Comparison of ENCODE assay signal across 13 cellular contexts in genomic region chr3:186520436-186520835, GRCh38.
"Had no signal": no experiment of that assay in that cellular context is flagged by ENCODE, and none has a peak within 500 bp of the region (broad histone marks: within the 10 kb centered on the region; RNA-seq: fewer than 3 reads in every experiment).

No MANE protein-coding gene starts in this region.

- H3K36me3 Mint-ChIP-seq: natural killer cell had no signal

- H3K36me3 ChIP-seq: right atrium auricular region, transverse colon had no signal

- H3K9me3 ChIP-seq: right atrium auricular region, transverse colon had no signal

- H3K27ac ChIP-seq: hepatocyte, right atrium auricular region, transverse colon had no signal

- ATAC-seq: natural killer cell had no signal

- H3K27me3 Mint-ChIP-seq: activated CD8-positive, alpha-beta T cell treated with anti-CD3 and anti-CD28 coated beads for 36 hours had no signal

- H3K9me3 Mint-ChIP-seq: natural killer cell had no signal

- DNase-seq: activated CD4-positive, CD25-positive, alpha-beta regulatory T cell treated with anti-CD3 and anti-CD28 coated beads, Interleukin-2, amount 50 U/mL, for 72 hours; activated CD8-positive, alpha-beta memory T cell treated with anti-CD3 and anti-CD28 coated beads, Interleukin-2, amount 50 U/mL, for 4 hours; activated CD8-positive, alpha-beta T cell treated with anti-CD3 and anti-CD28 coated beads for 36 hours; activated naive CD8-positive, alpha-beta T cell treated with anti-CD3 and anti-CD28 coated beads, Interleukin-2, amount 10 ng/mL, durations not matched to agents 7 days and 5 days; aorta; kidney glomerular epithelial cell; natural killer cell; stimulated activated naive CD4-positive, alpha-beta T cell; substantia nigra; transverse colon had no signal

- H3K4me3 Mint-ChIP-seq: activated CD8-positive, alpha-beta T cell treated with anti-CD3 and anti-CD28 coated beads for 36 hours; activated naive CD8-positive, alpha-beta T cell treated with anti-CD3 and anti-CD28 coated beads, Interleukin-2, amount 10 ng/mL, durations not matched to agents 7 days and 5 days; activated T-helper 1 cell treated with anti-CD3 and anti-CD28 coated beads, Interleukin-12 subunit alpha, Interleukin-12 subunit beta, Interleukin-2, Interleukin-4 antibody, amounts not matched to agents 30 ng/mL and 10 ng/mL and 1 ng/mL, durations not matched to agents 14 hours and 24 hours and 36 hours had no signal
